Comparison of ENCODE assay signal across 7 cellular contexts in genomic region chr21:41952568-41953248, GRCh38. TPM values are rescaled to one million over a fixed set of nuclear protein-coding genes. Genes with fewer than 3 reads are reported as not detected.
DNase-seq lines count a peak whose midpoint lies in the region; ATAC-seq and TF ChIP-seq lines count a peak whose summit lies in the region.

No MANE protein-coding gene starts in this region.

- no peaks in the 10 kb centered on the region for H3K9me2 ChIP-seq in GM23338 (ENCODE audit: insufficient read depth)

- H3F3A ChIP-seq in GM23338 (replicated peaks; ENCODE audit: low read depth): 0 out of 2 replicates have a peak, but pooled peaks cover 8% of the 10 kb centered on the region

- H4K20me1 ChIP-seq in GM23338 (replicated peaks; ENCODE audit: insufficient read depth): peaks cover 10% of the 10 kb centered on the region; the same call in 1 of the 2 replicates

- H3K27ac Mint-ChIP-seq in GM23338: no peak overlapping the region

- CTCF ChIA-PET in RWPE1 (lab: Yijun Ruan, JAX): interaction anchor here (0.6 to 1.0 kb wide), 3 partner anchors 8 to 155 kb away, joined by 3 to 4 read pairs (median 3); no protein-coding TSS in a partner anchor

- peaks cover 29% of the 10 kb centered on the region for H3K4me1 ChIP-seq in GM23338 (ENCODE audit: insufficient read depth)
- peaks cover 24% of the 10 kb centered on the region for H3K4me1 ChIP-seq in psoas muscle

- ATAC-seq in GM23338 (peak; percentile 11), psoas muscle (peak in 3 of 4 donors; percentile 14 to 42 (median 18))

- H3K4me3 ChIP-seq in GM23338 (peak overlapping the region; percentile 66), fibroblast of villous mesenchyme (ENCODE audit: low read depth, low read length) (peak overlapping the region; percentile 68), psoas muscle (peak overlapping the region; percentile 78)

- 25 to 31% (median 27%) methylated on average over 30 of the region's 30 CpGs for WGBS in psoas muscle, 3 donors

- H3K9me3 ChIP-seq in psoas muscle: no peaks in the 10 kb centered on the region

- POLR2A ChIA-PET in RWPE1 (lab: Yijun Ruan, JAX; ENCODE audit: low non-redundant PET): no interaction called here

- TF ChIP-seq CTCF in GM23338 (conservative IDR thresholded peaks at IDR 0.05; ENCODE audit: low read depth in 2 of 2): no peak
- TF ChIP-seq CTCF in RWPE1 (conservative IDR thresholded peaks at IDR 0.05; ENCODE audit: low read depth): no peak
- no peak for TF ChIP-seq CTCF in fibroblast of villous mesenchyme (IDR thresholded peaks at IDR 0.05; ENCODE audit: insufficient read depth, low read depth, low read length)
- no peak for TF ChIP-seq CTCF in psoas muscle (IDR thresholded peaks at IDR 0.05)

- DNase-seq in GM23338 (ENCODE audit: low spot score) (peak; percentile 49), RWPE1 (ENCODE audit: low spot score) (peak; percentile 28), fibroblast of villous mesenchyme (ENCODE audit: low read depth) (no peak), psoas muscle (peak in 1 of 2 donors; percentile 42), AG20443 (ENCODE audit: low spot score) (no peak), NCI-H1436 treated with DMSO at 0.1 percent for 48 hours (lab: John Stamatoyannopoulos, UW) (no peak), AG08395 (ENCODE audit: low spot score) (no peak)

- H3K36me3 ChIP-seq in GM23338 (ENCODE audit: insufficient read depth) (no peaks in the 10 kb centered on the region), psoas muscle (ENCODE audit: insufficient read depth in 1 of 2, low read depth in 1 of 2) (no peaks in the 10 kb centered on the region)

- H3K4me3 Mint-ChIP-seq in GM23338: peak overlapping the region; percentile 70

- H3K27me3 Mint-ChIP-seq in GM23338 (ENCODE audit: insufficient read depth, low read depth, poor library complexity): peaks cover 30% of the 10 kb centered on the region

- H3K27me3 ChIP-seq in GM23338 (ENCODE audit: insufficient read depth): peaks cover 15% of the 10 kb centered on the region
- peaks cover 0 to 11% (median 0%) of the 10 kb centered on the region in 3 donors for H3K27me3 ChIP-seq in psoas muscle (ENCODE audit: insufficient read depth in 3 of 3, low read length in 2 of 3)

- H3K9me3 Mint-ChIP-seq in GM23338: no peaks in the 10 kb centered on the region

- peaks cover 4% of the 10 kb centered on the region; the same call in 2 of the 3 replicates for H3K36me3 Mint-ChIP-seq in GM23338 (ENCODE audit: low read depth)

- H3K4me2 ChIP-seq in GM23338: peak overlapping the region; percentile 90

- peaks cover 44% of the 10 kb centered on the region for H3K4me1 Mint-ChIP-seq in GM23338

- H3K27ac ChIP-seq in GM23338 (ENCODE audit: low read depth) (no peak overlapping the region), RWPE1 (peak overlapping the region; percentile 92), psoas muscle (peak overlapping the region; percentile 58)

- peaks cover 34% of the 10 kb centered on the region for H3K79me2 ChIP-seq in GM23338 (replicated peaks; ENCODE audit: insufficient read depth)

- H2AFZ ChIP-seq in GM23338: peak overlapping the region; percentile 10; the same call in 1 of the 2 replicates

- intact Hi-C loops in psoas muscle (cut with DNase I): no loop called here

TF ChIP-seq in GM23338, 12 proteins besides CTCF, POLR2A, EP300 and RAD21 (continues in another document):
- TF ChIP-seq, protein P1, sequence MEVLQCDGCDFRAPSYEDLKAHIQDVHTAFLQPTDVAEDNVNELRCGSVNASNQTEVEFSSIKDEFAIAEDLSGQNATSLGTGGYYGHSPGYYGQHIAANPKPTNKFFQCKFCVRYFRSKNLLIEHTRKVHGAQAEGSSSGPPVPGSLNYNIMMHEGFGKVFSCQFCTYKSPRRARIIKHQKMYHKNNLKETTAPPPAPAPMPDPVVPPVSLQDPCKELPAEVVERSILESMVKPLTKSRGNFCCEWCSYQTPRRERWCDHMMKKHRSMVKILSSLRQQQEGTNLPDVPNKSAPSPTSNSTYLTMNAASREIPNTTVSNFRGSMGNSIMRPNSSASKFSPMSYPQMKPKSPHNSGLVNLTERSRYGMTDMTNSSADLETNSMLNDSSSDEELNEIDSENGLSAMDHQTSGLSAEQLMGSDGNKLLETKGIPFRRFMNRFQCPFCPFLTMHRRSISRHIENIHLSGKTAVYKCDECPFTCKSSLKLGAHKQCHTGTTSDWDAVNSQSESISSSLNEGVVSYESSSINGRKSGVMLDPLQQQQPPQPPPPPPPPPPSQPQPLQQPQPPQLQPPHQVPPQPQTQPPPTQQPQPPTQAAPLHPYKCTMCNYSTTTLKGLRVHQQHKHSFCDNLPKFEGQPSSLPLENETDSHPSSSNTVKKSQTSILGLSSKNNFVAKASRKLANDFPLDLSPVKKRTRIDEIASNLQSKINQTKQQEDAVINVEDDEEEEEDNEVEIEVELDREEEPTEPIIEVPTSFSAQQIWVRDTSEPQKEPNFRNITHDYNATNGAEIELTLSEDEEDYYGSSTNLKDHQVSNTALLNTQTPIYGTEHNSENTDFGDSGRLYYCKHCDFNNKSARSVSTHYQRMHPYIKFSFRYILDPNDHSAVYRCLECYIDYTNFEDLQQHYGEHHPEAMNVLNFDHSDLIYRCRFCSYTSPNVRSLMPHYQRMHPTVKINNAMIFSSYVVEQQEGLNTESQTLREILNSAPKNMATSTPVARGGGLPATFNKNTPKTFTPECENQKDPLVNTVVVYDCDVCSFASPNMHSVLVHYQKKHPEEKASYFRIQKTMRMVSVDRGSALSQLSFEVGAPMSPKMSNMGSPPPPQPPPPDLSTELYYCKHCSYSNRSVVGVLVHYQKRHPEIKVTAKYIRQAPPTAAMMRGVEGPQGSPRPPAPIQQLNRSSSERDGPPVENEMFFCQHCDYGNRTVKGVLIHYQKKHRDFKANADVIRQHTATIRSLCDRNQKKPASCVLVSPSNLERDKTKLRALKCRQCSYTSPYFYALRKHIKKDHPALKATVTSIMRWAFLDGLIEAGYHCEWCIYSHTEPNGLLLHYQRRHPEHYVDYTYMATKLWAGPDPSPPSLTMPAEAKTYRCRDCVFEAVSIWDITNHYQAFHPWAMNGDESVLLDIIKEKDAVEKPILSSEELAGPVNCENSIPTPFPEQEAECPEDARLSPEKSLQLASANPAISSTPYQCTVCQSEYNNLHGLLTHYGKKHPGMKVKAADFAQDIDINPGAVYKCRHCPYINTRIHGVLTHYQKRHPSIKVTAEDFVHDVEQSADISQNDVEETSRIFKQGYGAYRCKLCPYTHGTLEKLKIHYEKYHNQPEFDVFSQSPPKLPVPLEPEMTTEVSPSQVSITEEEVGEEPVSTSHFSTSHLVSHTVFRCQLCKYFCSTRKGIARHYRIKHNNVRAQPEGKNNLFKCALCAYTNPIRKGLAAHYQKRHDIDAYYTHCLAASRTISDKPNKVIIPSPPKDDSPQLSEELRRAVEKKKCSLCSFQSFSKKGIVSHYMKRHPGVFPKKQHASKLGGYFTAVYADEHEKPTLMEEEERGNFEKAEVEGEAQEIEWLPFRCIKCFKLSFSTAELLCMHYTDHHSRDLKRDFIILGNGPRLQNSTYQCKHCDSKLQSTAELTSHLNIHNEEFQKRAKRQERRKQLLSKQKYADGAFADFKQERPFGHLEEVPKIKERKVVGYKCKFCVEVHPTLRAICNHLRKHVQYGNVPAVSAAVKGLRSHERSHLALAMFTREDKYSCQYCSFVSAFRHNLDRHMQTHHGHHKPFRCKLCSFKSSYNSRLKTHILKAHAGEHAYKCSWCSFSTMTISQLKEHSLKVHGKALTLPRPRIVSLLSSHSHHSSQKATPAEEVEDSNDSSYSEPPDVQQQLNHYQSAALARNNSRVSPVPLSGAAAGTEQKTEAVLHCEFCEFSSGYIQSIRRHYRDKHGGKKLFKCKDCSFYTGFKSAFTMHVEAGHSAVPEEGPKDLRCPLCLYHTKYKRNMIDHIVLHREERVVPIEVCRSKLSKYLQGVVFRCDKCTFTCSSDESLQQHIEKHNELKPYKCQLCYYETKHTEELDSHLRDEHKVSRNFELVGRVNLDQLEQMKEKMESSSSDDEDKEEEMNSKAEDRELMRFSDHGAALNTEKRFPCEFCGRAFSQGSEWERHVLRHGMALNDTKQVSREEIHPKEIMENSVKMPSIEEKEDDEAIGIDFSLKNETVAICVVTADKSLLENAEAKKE (CRISPR knock-in tag; IDR thresholded peaks at IDR 0.05): no peak
- no peak for TF ChIP-seq CREB1 (CRISPR knock-in tag; IDR thresholded peaks at IDR 0.05; ENCODE audit: low read depth)
- TF ChIP-seq ZNF114 (CRISPR knock-in tag; IDR thresholded peaks at IDR 0.05): no peak
- TF ChIP-seq NANOG (IDR thresholded peaks at IDR 0.05; ENCODE audit: borderline replicate concordance): no peak
- no peak for TF ChIP-seq ZNF331 (CRISPR knock-in tag; IDR thresholded peaks at IDR 0.05; ENCODE audit: low read depth)
- TF ChIP-seq EZH2phosphoT487 (IDR thresholded peaks at IDR 0.05; ENCODE audit: unreplicated experiment): no peak
- no peak for TF ChIP-seq EZH2 (IDR thresholded peaks at IDR 0.05; ENCODE audit: low read depth, unreplicated experiment)
- TF ChIP-seq JUNB (IDR thresholded peaks at IDR 0.05; ENCODE audit: unreplicated experiment): no peak
- no peak for TF ChIP-seq POLR2AphosphoS5 (IDR thresholded peaks at IDR 0.05; ENCODE audit: low read depth)

RNA-seq across cellular contexts. Expression of gene C2CD2, which starts 1.1 kb away (rescaled TPM):
- total RNA-seq in GM23338 (2014; rRNA removed; shearing (Covaris generic)): 12.7 and 16.2 TPM in 2 replicates
- polyA plus RNA-seq in GM23338 (2016; fragmentation: Nextera tagmentation; extraction: Ambion mirVana) (3.1 and 4.5 TPM in 2 replicates), psoas muscle (1 to 10 TPM; 1.6 to 2.9 (median 1.9) TPM)
- total RNA-seq in fibroblast of villous mesenchyme (22.2 and 25.0 TPM in 2 replicates), psoas muscle (1 to 10 TPM; 3.2 to 6.6 (median 4.0) TPM)

RNA-seq across cellular contexts. Expression of gene ZBTB21, which starts 57.5 kb away (rescaled TPM):
- 11.0 and 13.6 TPM in 2 replicates for total RNA-seq in GM23338 (2014; rRNA removed; shearing (Covaris generic))
- polyA plus RNA-seq in GM23338 (2016; fragmentation: Nextera tagmentation; extraction: Ambion mirVana): 8.7 and 10.0 TPM in 2 replicates
- total RNA-seq in fibroblast of villous mesenchyme: 18.7 and 19.0 TPM in 2 replicates
- 1 to 10 TPM; 4.5 to 8.8 (median 4.6) TPM for total RNA-seq in psoas muscle
- 1 to 10 TPM in 2 of 3 donors, under 1 TPM in 1; 0.49 to 2.2 (median 1.2) TPM for polyA plus RNA-seq in psoas muscle

Comparison
In these comparisons a context has a peak if more than half of its experiments do, and no peak if none do; other contexts are left out.
1. DNase-seq: peak in GM23338 (single experiment) and RWPE1 (single experiment); none in fibroblast of villous mesenchyme (single experiment), AG20443 (single experiment), NCI-H1436 treated with DMSO at 0.1 percent for 48 hours (single experiment) and AG08395 (single experiment).
2. Peak in every context shown above with its lines, with median percentiles within 50 percentile points of each other: H3K4me3 ChIP-seq.